ENCODE assay signal across 8 cellular contexts in genomic region chr2:54945401-54946219, GRCh38.
DNase-seq lines count a peak whose midpoint lies in the region; ATAC-seq, FAIRE-seq and TF ChIP-seq lines count a peak whose summit lies in the region.

No MANE protein-coding gene starts in this region.

- FAIRE-seq in A549 (lab: Jason Lieb, UNC): no peak

- TF ChIP-seq EP300 in A549 (IDR thresholded peaks at IDR 0.05): no peak

- no peak overlapping the region for H3K4me3 ChIP-seq in A549
- no peak overlapping the region for H3K4me3 ChIP-seq in fibroblast of pulmonary artery (replicated peaks; ENCODE audit: low read depth, low read length)
- peak overlapping the region; percentile 19 to 65 (median 52) for H3K4me3 ChIP-seq in skeletal muscle tissue (ENCODE audit: low read length in 3 of 3)
- H3K4me3 ChIP-seq in HAP-1: no peak overlapping the region
- no peak overlapping the region for H3K4me3 ChIP-seq in brain microvascular endothelial cell (ENCODE audit: low read depth, low read length)

- H3K4me2 ChIP-seq in A549: no peak overlapping the region

- no peaks in the 10 kb centered on the region for H3K9me3 Mint-ChIP-seq in T-helper 2 cell treated with Interferon-gamma antibody and Interleukin-4, amounts not matched to agents 5 μg/mL and 100 μg/mL, for 36 hours

- no peak for TF ChIP-seq RAD21 in A549 (conservative IDR thresholded peaks at IDR 0.05 in 1 of 2, IDR thresholded peaks at IDR 0.05 in 1 of 2)

- DNase-seq in A549 (ENCODE audit: low read depth in 1 of 2, low spot score in 1 of 2): peak in 1 of 2 experiments; percentile 24
- DNase-seq in T-helper 2 cell treated with Interferon-gamma antibody and Interleukin-4, amounts not matched to agents 5 μg/mL and 100 μg/mL, for 36 hours (ENCODE audit: low spot score): peak; percentile 37
- peak; percentile 63 for DNase-seq in fibroblast of pulmonary artery (ENCODE audit: low read depth)
- DNase-seq in HAP-1 (ENCODE audit: low spot score in 2 of 2): no peak
- no peak for DNase-seq in brain microvascular endothelial cell
- DNase-seq in DMS153 (lab: John Stamatoyannopoulos, UW): no peak

- no peak for TF ChIP-seq POLR2A in A549 (IDR thresholded peaks at IDR 0.05; ENCODE audit: low read length)

- H3K27ac ChIP-seq in A549: peak overlapping the region in 1 of 2 experiments; percentile 21; a peak in 1 of 6 replicates
- peak overlapping the region; percentile 92 for H3K27ac ChIP-seq in skeletal muscle tissue (ENCODE audit: low read depth, low read length)
- H3K27ac ChIP-seq in brain microvascular endothelial cell: no peak overlapping the region

- 63% methylated on average over 8 of the region's 8 CpGs for WGBS in A549 (ENCODE audit: missing lambda C conversion rate)

- no peak for TF ChIP-seq CTCF in A549 (IDR thresholded peaks at IDR 0.05)
- TF ChIP-seq CTCF in fibroblast of pulmonary artery (IDR thresholded peaks at IDR 0.05; ENCODE audit: low read length, missing control alignments): no peak
- no peak for TF ChIP-seq CTCF in brain microvascular endothelial cell (IDR thresholded peaks at IDR 0.05; ENCODE audit: low read depth, low read length, missing control alignments)

- in situ Hi-C loops in HAP-1 (cut with MboI; ENCODE audit: low sequenced_read_pairs) (no loop called here), brain microvascular endothelial cell (cut with HindIII; ENCODE audit: low pct_ligation_motif_present, low sequenced_read_pairs) (no loop called here)

- CTCF ChIA-PET in A549 (lab: Yijun Ruan, JAX): interaction anchor here (0.8 to 1.7 kb wide), 6 partner anchors 11 to 107 kb away, joined by 3 to 5 read pairs (median 3); no protein-coding TSS in a partner anchor

- H3K27me3 ChIP-seq in skeletal muscle tissue (ENCODE audit: control insufficient read depth in 3 of 3, insufficient read depth in 3 of 3, low read length in 3 of 3) (no peaks in the 10 kb centered on the region), HAP-1 (ENCODE audit: low read depth) (no peaks in the 10 kb centered on the region), brain microvascular endothelial cell (replicated peaks) (no peaks in the 10 kb centered on the region)

- H3K27me3 Mint-ChIP-seq in T-helper 2 cell treated with Interferon-gamma antibody and Interleukin-4, amounts not matched to agents 5 μg/mL and 100 μg/mL, for 36 hours (ENCODE audit: low read depth): peaks cover 2% of the 10 kb centered on the region

- peak overlapping the region; percentile 64 to 83 (median 78) for H3K9ac ChIP-seq in skeletal muscle tissue (ENCODE audit: low read depth in 1 of 3, low read length in 3 of 3)

- POLR2A ChIA-PET in A549 (lab: Yijun Ruan, JAX): no interaction called here

- H3K27ac Mint-ChIP-seq in T-helper 2 cell treated with Interferon-gamma antibody and Interleukin-4, amounts not matched to agents 5 μg/mL and 100 μg/mL, for 36 hours: peak overlapping the region; percentile 72

- H3K4me3 Mint-ChIP-seq in T-helper 2 cell treated with Interferon-gamma antibody and Interleukin-4, amounts not matched to agents 5 μg/mL and 100 μg/mL, for 36 hours: no peak overlapping the region

- peaks cover 10% of the 10 kb centered on the region for H3K4me1 Mint-ChIP-seq in T-helper 2 cell treated with Interferon-gamma antibody and Interleukin-4, amounts not matched to agents 5 μg/mL and 100 μg/mL, for 36 hours (ENCODE audit: low read depth)

- peak; percentile 21 to 48; a peak in 3 of 6 replicates for ATAC-seq in A549
- ATAC-seq in GM19351 (IDR thresholded peaks at IDR 0.05; ENCODE audit: unreplicated experiment): peak; percentile 87

- H3K4me1 ChIP-seq in A549 (no peaks in the 10 kb centered on the region), skeletal muscle tissue (ENCODE audit: control insufficient read depth in 3 of 3, insufficient read depth in 3 of 3, low read length in 3 of 3) (peaks cover 20 to 25% (median 25%) of the 10 kb centered on the region in 3 donors), HAP-1 (peaks cover 10% of the 10 kb centered on the region)

- H3K36me3 ChIP-seq in skeletal muscle tissue (ENCODE audit: control insufficient read depth in 3 of 3, insufficient read depth in 3 of 3, low read length in 3 of 3): no peaks in the 10 kb centered on the region
- H3K36me3 ChIP-seq in HAP-1 (replicated peaks): no peaks in the 10 kb centered on the region
- no peaks in the 10 kb centered on the region for H3K36me3 ChIP-seq in brain microvascular endothelial cell (replicated peaks)

- H3K9me3 ChIP-seq in A549: no peaks in the 10 kb centered on the region
- no peaks in the 10 kb centered on the region for H3K9me3 ChIP-seq in skeletal muscle tissue (ENCODE audit: control insufficient read depth in 3 of 3, low read length in 3 of 3)
- H3K9me3 ChIP-seq in HAP-1: no peaks in the 10 kb centered on the region

- peaks cover 2% of the 10 kb centered on the region for H3K36me3 Mint-ChIP-seq in T-helper 2 cell treated with Interferon-gamma antibody and Interleukin-4, amounts not matched to agents 5 μg/mL and 100 μg/mL, for 36 hours (ENCODE audit: low read depth)

TF ChIP-seq in A549, 52 proteins besides CTCF, POLR2A, EP300 and RAD21:
- TF ChIP-seq ZFP36 (IDR thresholded peaks at IDR 0.05; ENCODE audit: borderline replicate concordance, partially characterized antibody) (no peak), BCL3 (IDR thresholded peaks at IDR 0.05) (no peak), CBX8 (IDR thresholded peaks at IDR 0.05) (no peak), ZC3H11A (IDR thresholded peaks at IDR 0.05) (no peak), KDM5A (IDR thresholded peaks at IDR 0.05) (no peak), TFCP2L1 (CRISPR knock-in tag; IDR thresholded peaks at IDR 0.05) (no peak), CBX2 (IDR thresholded peaks at IDR 0.05; ENCODE audit: borderline replicate concordance, low read depth) (no peak), TP53 (CRISPR knock-in tag; IDR thresholded peaks at IDR 0.05) (no peak)

Comparison
In these comparisons a context has a peak if more than half of its experiments do, and no peak if none do; other contexts are left out.
1. DNase-seq: peak in T-helper 2 cell treated with Interferon-gamma antibody and Interleukin-4, amounts not matched to agents 5 μg/mL and 100 μg/mL, for 36 hours (single experiment) and fibroblast of pulmonary artery (single experiment); none in HAP-1 (0 of 2), brain microvascular endothelial cell (single experiment) and DMS153 (single experiment).
2. H3K4me3 ChIP-seq: peak in skeletal muscle tissue (3 of 3); none in A549 (single experiment), fibroblast of pulmonary artery (single experiment), HAP-1 (single experiment) and brain microvascular endothelial cell (single experiment).